Comparison of ENCODE assay signal across 8 cellular contexts in the genomic region with DNA sequence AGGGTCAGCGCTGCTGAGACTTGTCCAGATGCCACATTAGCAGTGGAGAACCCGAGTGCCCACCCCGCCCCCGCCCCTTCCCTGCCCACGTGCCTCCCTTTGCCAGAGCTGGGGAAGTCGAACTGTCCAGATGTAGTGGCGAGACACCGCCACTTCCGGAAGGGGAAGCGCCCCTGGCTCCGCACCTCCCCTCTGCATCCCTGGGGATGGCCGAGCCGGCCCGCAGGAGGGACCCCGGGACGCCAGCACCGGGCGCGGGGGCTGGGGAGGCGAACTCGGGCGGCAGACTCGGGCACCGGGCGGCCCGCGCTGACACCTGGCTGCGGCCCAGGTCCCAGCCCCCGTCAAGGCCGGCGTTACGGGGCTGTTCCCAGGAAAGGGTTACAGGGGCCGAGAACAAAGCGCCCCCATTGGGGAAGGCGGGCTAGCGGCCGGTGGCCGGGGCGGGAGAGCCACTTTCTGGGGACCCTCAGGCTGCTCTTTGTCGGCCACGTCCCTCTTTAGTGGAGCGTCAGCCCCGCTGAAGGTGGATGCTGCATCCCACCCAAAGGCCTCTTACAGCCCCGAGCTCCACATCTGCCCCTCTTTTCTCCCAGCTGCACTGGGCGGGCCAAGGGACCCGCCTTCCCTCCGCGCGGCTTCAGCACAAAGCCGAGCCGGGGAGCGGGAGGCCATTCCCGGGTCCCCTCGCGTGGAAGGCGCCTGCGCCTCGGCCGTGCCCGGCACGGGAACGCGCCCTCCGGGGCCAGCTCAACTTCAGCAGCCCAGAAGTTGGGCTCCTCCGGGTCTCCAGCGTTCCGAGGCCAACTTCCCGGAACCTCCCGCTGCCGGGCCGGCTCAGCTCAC. TPM values are rescaled to one million over a fixed set of nuclear protein-coding genes. Genes with fewer than 3 reads are reported as not detected.
DNase-seq lines count a peak whose midpoint lies in the region; ATAC-seq and TF ChIP-seq lines count a peak whose summit lies in the region.

No MANE protein-coding gene starts in this region.

- no peak overlapping the region for H3K27ac Mint-ChIP-seq in activated CD4-positive, alpha-beta T cell treated with anti-CD3 and anti-CD28 coated beads, Interleukin-2, amount 10 ng/mL, durations not matched to agents 24 days and 14 days

- no peaks in the 10 kb centered on the region for H3K36me3 Mint-ChIP-seq in activated CD4-positive, alpha-beta T cell treated with anti-CD3 and anti-CD28 coated beads, Interleukin-2, amount 10 ng/mL, durations not matched to agents 24 days and 14 days (ENCODE audit: low read depth)

- peak overlapping the region; percentile 85 for H3K9ac ChIP-seq in NT2/D1 (ENCODE audit: insufficient read length, low read depth)

- ATAC-seq in HG02885 (IDR thresholded peaks at IDR 0.05; ENCODE audit: poor library complexity, unreplicated experiment), result peak; percentile 31

- H3K27me3 ChIP-seq in NT2/D1 (ENCODE audit: insufficient read depth, insufficient read length), result peaks cover 13% of the 10 kb centered on the region

- no peaks in the 10 kb centered on the region for H3K9me3 ChIP-seq in NT2/D1 (ENCODE audit: insufficient read depth, low read length)

- peaks cover 6% of the 10 kb centered on the region for H3K4me1 ChIP-seq in NT2/D1 (ENCODE audit: insufficient read depth, insufficient read length)

- H3K9me3 Mint-ChIP-seq in activated CD4-positive, alpha-beta T cell treated with anti-CD3 and anti-CD28 coated beads, Interleukin-2, amount 10 ng/mL, durations not matched to agents 24 days and 14 days, result no peaks in the 10 kb centered on the region

- peak overlapping the region; percentile 35 for H3K4me3 Mint-ChIP-seq in activated CD4-positive, alpha-beta T cell treated with anti-CD3 and anti-CD28 coated beads, Interleukin-2, amount 10 ng/mL, durations not matched to agents 24 days and 14 days

- DNase-seq in activated CD4-positive, alpha-beta T cell treated with anti-CD3 and anti-CD28 coated beads, Interleukin-2, amount 10 ng/mL, durations not matched to agents 24 days and 14 days, result peak; percentile 64
- DNase-seq in activated CD4-positive, alpha-beta T cell treated with anti-CD3 and anti-CD28 coated beads for 48 hours, result no peak
- DNase-seq in NT2/D1 (ENCODE audit: low read depth, low spot score) (no peak), dermis blood vessel endothelial cell (peak; percentile 48), lung microvascular endothelial cell (ENCODE audit: low read depth in 2 of 2) (peak; percentile 36 to 50), ureter (ENCODE audit: low spot score) (peak; percentile 61), erythroblast (lab: John Stamatoyannopoulos, UW) (no peak)

- H3K36me3 ChIP-seq in NT2/D1 (ENCODE audit: insufficient read depth, insufficient read length, low read length), result peaks cover 15% of the 10 kb centered on the region

- no peak for TF ChIP-seq POLR2A in erythroblast (IDR thresholded peaks at IDR 0.05; ENCODE audit: low read length)

- intact Hi-C loops in activated CD4-positive, alpha-beta T cell treated with anti-CD3 and anti-CD28 coated beads, Interleukin-2, amount 10 ng/mL, durations not matched to agents 24 days and 14 days (cut with micrococcal nuclease), result no loop called here

- H3K4me3 ChIP-seq in NT2/D1 (ENCODE audit: insufficient read length, low read depth), result peak overlapping the region; percentile 63

- peaks cover 55% of the 10 kb centered on the region for H3K27me3 Mint-ChIP-seq in activated CD4-positive, alpha-beta T cell treated with anti-CD3 and anti-CD28 coated beads, Interleukin-2, amount 10 ng/mL, durations not matched to agents 24 days and 14 days

- peaks cover 5% of the 10 kb centered on the region for H3K4me1 Mint-ChIP-seq in activated CD4-positive, alpha-beta T cell treated with anti-CD3 and anti-CD28 coated beads, Interleukin-2, amount 10 ng/mL, durations not matched to agents 24 days and 14 days

RNA-seq across cellular contexts. Expression of gene SDC1, which starts 1.4 kb away (rescaled TPM):
- 0.63 and 1.1 TPM in 2 replicates for total RNA-seq in activated CD4-positive, alpha-beta T cell treated with anti-CD3 and anti-CD28 coated beads, Interleukin-2, amount 10 ng/mL, durations not matched to agents 24 days and 14 days
- 1.4 and 1.7 TPM in 2 replicates for total RNA-seq in dermis blood vessel endothelial cell
- 0.40 and 1.7 TPM in 2 replicates for total RNA-seq in lung microvascular endothelial cell
- total RNA-seq in ureter, result 480 TPM

Comparison
In these comparisons a context has a peak if more than half of its experiments do, and no peak if none do; other contexts are left out.
1. DNase-seq: peak in activated CD4-positive, alpha-beta T cell treated with anti-CD3 and anti-CD28 coated beads, Interleukin-2, amount 10 ng/mL, durations not matched to agents 24 days and 14 days (single experiment), dermis blood vessel endothelial cell (single experiment), lung microvascular endothelial cell (2 of 2) and ureter (single experiment); none in activated CD4-positive, alpha-beta T cell treated with anti-CD3 and anti-CD28 coated beads for 48 hours (single experiment), NT2/D1 (single experiment) and erythroblast (0 of 2).
2. RNA of gene SDC1, which starts 1.4 kb away (total RNA-seq): 480 TPM in ureter (single experiment); 1.4 to 1.7 TPM in dermis blood vessel endothelial cell, 0.63 to 1.1 TPM in activated CD4-positive, alpha-beta T cell treated with anti-CD3 and anti-CD28 coated beads, Interleukin-2, amount 10 ng/mL, durations not matched to agents 24 days and 14 days and 0.40 to 1.7 TPM in lung microvascular endothelial cell; every median in the first group is over 100 times any median in the second.